ENCODE assay signal across 26 cellular contexts in genomic region chr18:2880473-2880872, GRCh38. TPM values are rescaled to one million over a fixed set of nuclear protein-coding genes. Genes with fewer than 3 reads are reported as not detected.
DNase-seq lines count a peak whose midpoint lies in the region; ATAC-seq and TF ChIP-seq lines count a peak whose summit lies in the region.
"Had no signal": no experiment of that assay in that cellular context is flagged by ENCODE, and none has a peak within 500 bp of the region (broad histone marks: within the 10 kb centered on the region; RNA-seq: fewer than 3 reads in every experiment).

No MANE protein-coding gene starts in this region.

- H3K27ac Mint-ChIP-seq in MCF 10A (ENCODE audit: low read depth, unreplicated experiment), result no peak overlapping the region
- H3K27ac Mint-ChIP-seq: activated T-helper 1 cell treated with anti-CD3 and anti-CD28 coated beads, Interleukin-12 subunit alpha, Interleukin-12 subunit beta, Interleukin-2, Interleukin-4 antibody, amounts not matched to agents 30 ng/mL and 10 ng/mL and 1 ng/mL, durations not matched to agents 14 hours and 24 hours and 36 hours had no signal

- no peak overlapping the region for H2AFZ ChIP-seq in hepatocyte

- no peaks in the 10 kb centered on the region for H3K27me3 ChIP-seq in breast epithelium
- no peaks in the 10 kb centered on the region for H3K27me3 ChIP-seq in brain microvascular endothelial cell (replicated peaks)
- no peaks in the 10 kb centered on the region for H3K27me3 ChIP-seq in upper lobe of left lung
- no peaks in the 10 kb centered on the region for H3K27me3 ChIP-seq in hepatocyte
- H3K27me3 ChIP-seq: SJSA1 had no signal

- H3K36me3 Mint-ChIP-seq in MCF 10A (ENCODE audit: insufficient read depth, unreplicated experiment), result no peaks in the 10 kb centered on the region
- H3K36me3 Mint-ChIP-seq: mesothelial cell of epicardium, naive B cell had no signal

- no peaks in the 10 kb centered on the region for H3K9me3 ChIP-seq in breast epithelium
- H3K9me3 ChIP-seq in upper lobe of left lung, result no peaks in the 10 kb centered on the region
- H3K9me3 ChIP-seq in hepatocyte (ENCODE audit: low read depth), result no peaks in the 10 kb centered on the region
- H3K9me3 ChIP-seq: gastrocnemius medialis, SJSA1 had no signal

- H3K4me1 Mint-ChIP-seq in MCF 10A (ENCODE audit: insufficient read depth, unreplicated experiment), result no peaks in the 10 kb centered on the region

- no peak for TF ChIP-seq EP300 in upper lobe of left lung (IDR thresholded peaks at IDR 0.05)

- H3K79me2 ChIP-seq in hepatocyte, result no peaks in the 10 kb centered on the region

- H3K4me3 ChIP-seq in breast epithelium (peak overlapping the region in 1 of 3 donors; percentile 22), brain microvascular endothelial cell (ENCODE audit: low read depth, low read length) (no peak overlapping the region), upper lobe of left lung (no peak overlapping the region), hepatocyte (no peak overlapping the region)
- H3K4me3 ChIP-seq: gastrocnemius medialis, SJSA1 had no signal

- no peaks in the 10 kb centered on the region for H3K9me3 Mint-ChIP-seq in MCF 10A (ENCODE audit: unreplicated experiment)
- H3K9me3 Mint-ChIP-seq: activated T-helper 1 cell treated with anti-CD3 and anti-CD28 coated beads, Interleukin-12 subunit alpha, Interleukin-12 subunit beta, Interleukin-2, Interleukin-4 antibody, amounts not matched to agents 30 ng/mL and 10 ng/mL and 1 ng/mL, durations not matched to agents 14 hours and 24 hours and 36 hours; effector memory CD8-positive, alpha-beta T cell; mesothelial cell of epicardium; naive B cell had no signal

- CTCF ChIA-PET in MCF 10A (lab: Yijun Ruan, JAX), result interaction anchor here (0.6 kb wide), 1 partner anchor 51 kb away, joined by 3 read pairs; no protein-coding TSS in a partner anchor

- no peaks in the 10 kb centered on the region for H3K9me2 ChIP-seq in hepatocyte (replicated peaks; ENCODE audit: insufficient read depth)

- no peaks in the 10 kb centered on the region for H4K20me1 ChIP-seq in hepatocyte (ENCODE audit: insufficient read depth, poor library complexity, severe bottlenecking)

- H3K4me1 ChIP-seq in breast epithelium, result no peaks in the 10 kb centered on the region
- peaks cover 0 to 7% (median 0%) of the 10 kb centered on the region in 4 donors for H3K4me1 ChIP-seq in upper lobe of left lung
- H3K4me1 ChIP-seq in hepatocyte (ENCODE audit: insufficient read depth), result no peaks in the 10 kb centered on the region
- H3K4me1 ChIP-seq: gastrocnemius medialis, SJSA1 had no signal

- in situ Hi-C loops in brain microvascular endothelial cell (cut with HindIII; ENCODE audit: low pct_ligation_motif_present, low sequenced_read_pairs), result no loop called here

- TF ChIP-seq POLR2A in breast epithelium (IDR thresholded peaks at IDR 0.05) (no peak), upper lobe of left lung (IDR thresholded peaks at IDR 0.05) (no peak)

- H3K27ac ChIP-seq in breast epithelium (peak overlapping the region; percentile 75 to 90), brain microvascular endothelial cell (peak overlapping the region; percentile 77), upper lobe of left lung (no peak overlapping the region), hepatocyte (no peak overlapping the region)
- H3K27ac ChIP-seq: gastrocnemius medialis, SJSA1 had no signal

- TF ChIP-seq CTCF in breast epithelium (IDR thresholded peaks at IDR 0.05) (no peak), MCF 10A (IDR thresholded peaks at IDR 0.05; ENCODE audit: unreplicated experiment) (no peak), brain microvascular endothelial cell (IDR thresholded peaks at IDR 0.05; ENCODE audit: low read depth, low read length, missing control alignments) (no peak), upper lobe of left lung (IDR thresholded peaks at IDR 0.05) (no peak), hepatocyte (IDR thresholded peaks at IDR 0.05; ENCODE audit: poor library complexity) (no peak)

- H3K36me3 ChIP-seq in breast epithelium (no peaks in the 10 kb centered on the region), brain microvascular endothelial cell (replicated peaks) (no peaks in the 10 kb centered on the region), upper lobe of left lung (no peaks in the 10 kb centered on the region), hepatocyte (replicated peaks; ENCODE audit: insufficient read depth, low read depth) (no peaks in the 10 kb centered on the region)
- H3K36me3 ChIP-seq: gastrocnemius medialis, SJSA1 had no signal

- no peak for ATAC-seq in left lobe of liver
- ATAC-seq in upper lobe of left lung (ENCODE audit: low FRiP score in 2 of 2), result no peak
- ATAC-seq: activated CD8-positive, alpha-beta memory T cell treated with anti-CD3 and anti-CD28 coated beads, Interleukin-2, amount 10 ng/mL, durations not matched to agents 7 days and 5 days; effector memory CD8-positive, alpha-beta T cell; gastrocnemius medialis; stimulated activated naive CD8-positive, alpha-beta T cell treated with anti-CD3 and anti-CD28 coated beads, Interleukin-15, Interleukin-2, amounts not matched to agents 100 U/mL and 50 U/mL, for 24 hours had no signal

- no peak for DNase-seq in breast epithelium (ENCODE audit: low spot score in 2 of 2)
- DNase-seq in MCF 10A (ENCODE audit: unreplicated experiment), result no peak
- no peak for DNase-seq in brain microvascular endothelial cell
- peak; percentile 24 for DNase-seq in left lobe of liver (ENCODE audit: low spot score)
- peak; percentile 18 to 61 for DNase-seq in upper lobe of left lung
- no peak for DNase-seq in hepatocyte (ENCODE audit: low spot score)
- no peak for DNase-seq in activated T-cell treated with anti-CD3 and anti-CD28 coated beads for 4 hours
- DNase-seq in NCI-H2171 treated with DMSO at 0.1 percent for 48 hours (lab: John Stamatoyannopoulos, UW), result no peak
- DNase-seq: activated CD4-positive, alpha-beta T cell treated with anti-CD3 and anti-CD28 coated beads, Interleukin-2, amount 50 U/mL, for 1 hour; activated CD8-positive, alpha-beta memory T cell treated with anti-CD3 and anti-CD28 coated beads, Interleukin-2, amount 10 ng/mL, durations not matched to agents 7 days and 5 days; activated naive CD4-positive, alpha-beta T cell treated with anti-CD3 and anti-CD28 coated beads, Interleukin-2, amount 50 U/mL, for 16 hours; amniotic stem cell; cortex of kidney; effector memory CD8-positive, alpha-beta T cell; gastrocnemius medialis; GDM1; GOT3; MM.1S; naive B cell; NCI-H2029; NCI-H526 treated with DMSO at 0.1 percent for 48 hours; nucleus accumbens; stimulated activated naive CD8-positive, alpha-beta T cell treated with anti-CD3 and anti-CD28 coated beads, Interleukin-15, Interleukin-2, amounts not matched to agents 100 U/mL and 50 U/mL, for 24 hours had no signal

- H3K4me3 Mint-ChIP-seq in MCF 10A (ENCODE audit: unreplicated experiment), result no peak overlapping the region
- H3K4me3 Mint-ChIP-seq: activated CD8-positive, alpha-beta memory T cell treated with anti-CD3 and anti-CD28 coated beads, Interleukin-2, amount 10 ng/mL, durations not matched to agents 7 days and 5 days; mesothelial cell of epicardium; naive B cell had no signal

- H3K4me2 ChIP-seq in hepatocyte, result no peak overlapping the region

- intact Hi-C loops in breast epithelium (cut with DNase I; ENCODE audit: low total_unique reads) (no loop called here), MCF 10A (cut with micrococcal nuclease) (no loop called here)

- H3K27me3 Mint-ChIP-seq in MCF 10A (ENCODE audit: insufficient read depth, unreplicated experiment), result peaks cover 21% of the 10 kb centered on the region
- H3K27me3 Mint-ChIP-seq: effector memory CD8-positive, alpha-beta T cell had no signal

- POLR2A ChIA-PET in MCF 10A (lab: Yijun Ruan, JAX), result no interaction called here

- 85 to 86% methylated on average over 16 to 17 of the region's 17 CpGs for WGBS in upper lobe of left lung, 2 donors
- 91% methylated on average over 17 of the region's 17 CpGs for WGBS in hepatocyte (ENCODE audit: low lambda C conversion rate, missing lambda C conversion rate)

- BruUV-seq in MCF 10A (replicated peaks; lab: Mats Ljungman, UMichigan), result no TSS peak

RNA-seq across cellular contexts. Expression of gene EMILIN2, which starts 33.7 kb away (rescaled TPM):
- total RNA-seq in breast epithelium (10 to 100 TPM; 23.9 to 45.1 (median 32.4) TPM), MCF 10A (2022) (not detected in 2 replicates), left lobe of liver (0.53 TPM), upper lobe of left lung (10 to 100 TPM; 31.9 to 59.2 (median 43.6) TPM), hepatocyte (10.6 and 11.9 TPM in 2 replicates)
- 16.8 and 21.6 TPM in 2 replicates for polyA plus RNA-seq in hepatocyte

Comparison
In these comparisons a context has a peak if more than half of its experiments do, and no peak if none do; other contexts are left out.
1. DNase-seq: peak in left lobe of liver (single experiment) and upper lobe of left lung (2 of 2); none in breast epithelium (0 of 2), MCF 10A (single experiment), brain microvascular endothelial cell (single experiment), hepatocyte (single experiment), activated T-cell treated with anti-CD3 and anti-CD28 coated beads for 4 hours (single experiment) and NCI-H2171 treated with DMSO at 0.1 percent for 48 hours (single experiment).
2. H3K27ac ChIP-seq: peak in breast epithelium (2 of 2) and brain microvascular endothelial cell (single experiment); none in upper lobe of left lung (0 of 4) and hepatocyte (single experiment).